ENCODE assay signal across 10 cellular contexts in genomic region chr5:89878140-89878570, GRCh38.
DNase-seq lines count a peak whose midpoint lies in the region; ATAC-seq, FAIRE-seq and TF ChIP-seq lines count a peak whose summit lies in the region.
"Had no signal": no experiment of that assay in that cellular context is flagged by ENCODE, and none has a peak within 500 bp of the region (broad histone marks: within the 10 kb centered on the region; RNA-seq: fewer than 3 reads in every experiment).

No MANE protein-coding gene starts in this region.

- no peak overlapping the region for H3K4me3 Mint-ChIP-seq in activated CD4-positive, alpha-beta T cell treated with anti-CD3 and anti-CD28 coated beads for 36 hours

- H3K27me3 ChIP-seq in RWPE2 (ENCODE audit: insufficient read depth, poor library complexity, severe bottlenecking), result no peaks in the 10 kb centered on the region
- H3K27me3 ChIP-seq: BLaER1 had no signal

- intact Hi-C loops in activated CD4-positive, alpha-beta T cell treated with anti-CD3 and anti-CD28 coated beads for 36 hours (cut with DNase I, micrococcal nuclease), result no loop called here

- TF ChIP-seq CTCF in RWPE2 (IDR thresholded peaks at IDR 0.05; ENCODE audit: poor library complexity, severe bottlenecking) (no peak), fibroblast of mammary gland (conservative IDR thresholded peaks at IDR 0.05; ENCODE audit: control insufficient read depth, insufficient read depth, low read depth, low read length) (no peak), GM13977 (IDR thresholded peaks at IDR 0.05; ENCODE audit: extremely low read depth, insufficient read depth, missing control alignments) (no peak)

- H3K9me3 ChIP-seq in RWPE2 (ENCODE audit: severe bottlenecking), result no peaks in the 10 kb centered on the region
- H3K9me3 ChIP-seq: BLaER1 had no signal

- H3K36me3 Mint-ChIP-seq in activated CD4-positive, alpha-beta T cell treated with anti-CD3 and anti-CD28 coated beads for 36 hours (ENCODE audit: low read depth), result no peaks in the 10 kb centered on the region

- no peak overlapping the region for H3K27ac Mint-ChIP-seq in activated CD4-positive, alpha-beta T cell treated with anti-CD3 and anti-CD28 coated beads for 36 hours

- H3K27ac ChIP-seq in RWPE2 (ENCODE audit: poor library complexity, severe bottlenecking), result no peak overlapping the region
- H3K27ac ChIP-seq: BLaER1 had no signal

- H3K27me3 Mint-ChIP-seq in activated CD4-positive, alpha-beta T cell treated with anti-CD3 and anti-CD28 coated beads for 36 hours, result no peaks in the 10 kb centered on the region

- H3K4me3 ChIP-seq in RWPE2 (ENCODE audit: severe bottlenecking) (no peak overlapping the region), fibroblast of mammary gland (ENCODE audit: control insufficient read depth, low read depth, low read length) (no peak overlapping the region)
- H3K4me3 ChIP-seq: BLaER1 had no signal

- in situ Hi-C loops in GM13977 (cut with MboI; ENCODE audit: low pct_unique_long_range_greater_than_20kb, low sequenced_read_pairs, unreplicated experiment), result no loop called here

- no peak for DNase-seq in activated CD4-positive, alpha-beta T cell treated with anti-CD3 and anti-CD28 coated beads for 36 hours
- DNase-seq in activated CD4-positive, alpha-beta T cell treated with anti-CD3 and anti-CD28 coated beads, Interleukin-2, amount 50 U/mL, for 1 hour, result no peak
- no peak for DNase-seq in RWPE2 (ENCODE audit: low spot score)
- peak; percentile 95 for DNase-seq in fibroblast of mammary gland (ENCODE audit: low read depth)
- DNase-seq in urothelium cell line (ENCODE audit: low spot score), result peak; percentile 77
- no peak for DNase-seq in GM13977 (ENCODE audit: low spot score)
- DNase-seq: NCI-H2227 treated with DMSO at 0.1 percent for 48 hours had no signal

- no peaks in the 10 kb centered on the region for H3K4me1 Mint-ChIP-seq in activated CD4-positive, alpha-beta T cell treated with anti-CD3 and anti-CD28 coated beads for 36 hours

- FAIRE-seq in urothelium cell line (lab: Jason Lieb, UNC), result peak; percentile 17

- peaks cover 2% of the 10 kb centered on the region for H3K9me3 Mint-ChIP-seq in activated CD4-positive, alpha-beta T cell treated with anti-CD3 and anti-CD28 coated beads for 36 hours (ENCODE audit: low read depth)

- CTCF ChIA-PET in activated CD4-positive, alpha-beta T cell treated with anti-CD3 and anti-CD28 coated beads for 36 hours (lab: Charles Lee), result no interaction called here

- H3K36me3 ChIP-seq in RWPE2 (ENCODE audit: low read depth), result no peaks in the 10 kb centered on the region
- H3K36me3 ChIP-seq: BLaER1 had no signal

- H3K4me1 ChIP-seq in RWPE2 (ENCODE audit: insufficient read depth, poor library complexity, severe bottlenecking), result no peaks in the 10 kb centered on the region
- H3K4me1 ChIP-seq: BLaER1 had no signal

- POLR2A ChIA-PET in activated CD4-positive, alpha-beta T cell treated with anti-CD3 and anti-CD28 coated beads for 36 hours (lab: Charles Lee), result no interaction called here

- ATAC-seq in activated CD4-positive, alpha-beta T cell treated with anti-CD3 and anti-CD28 coated beads for 36 hours, result peak; percentile 58
- ATAC-seq in RWPE2 (ENCODE audit: low read depth) (peak; percentile 95), GM21723 (IDR thresholded peaks at IDR 0.05; ENCODE audit: unreplicated experiment) (no peak), GM18873 (IDR thresholded peaks at IDR 0.05; ENCODE audit: low FRiP score, unreplicated experiment) (no peak)

Comparison
In these comparisons a context has a peak if more than half of its experiments do, and no peak if none do; other contexts are left out.
1. ATAC-seq: peak in activated CD4-positive, alpha-beta T cell treated with anti-CD3 and anti-CD28 coated beads for 36 hours (single experiment) and RWPE2 (single experiment); none in GM21723 (single experiment) and GM18873 (single experiment).
2. DNase-seq: peak in fibroblast of mammary gland (single experiment) and urothelium cell line (single experiment); none in activated CD4-positive, alpha-beta T cell treated with anti-CD3 and anti-CD28 coated beads for 36 hours (single experiment), activated CD4-positive, alpha-beta T cell treated with anti-CD3 and anti-CD28 coated beads, Interleukin-2, amount 50 U/mL, for 1 hour (single experiment), RWPE2 (single experiment) and GM13977 (single experiment).